Comparison of ENCODE assay signal across 1 cellular context in genomic region chr5:139634541-139634940, GRCh38.
TF ChIP-seq lines count a peak whose summit lies in the region.

No MANE protein-coding gene starts in this region.

TF ChIP-seq in SK-N-SH, 30 proteins besides CTCF, POLR2A, EP300 and RAD21 (continued from another document):
- TF ChIP-seq, protein P1, sequence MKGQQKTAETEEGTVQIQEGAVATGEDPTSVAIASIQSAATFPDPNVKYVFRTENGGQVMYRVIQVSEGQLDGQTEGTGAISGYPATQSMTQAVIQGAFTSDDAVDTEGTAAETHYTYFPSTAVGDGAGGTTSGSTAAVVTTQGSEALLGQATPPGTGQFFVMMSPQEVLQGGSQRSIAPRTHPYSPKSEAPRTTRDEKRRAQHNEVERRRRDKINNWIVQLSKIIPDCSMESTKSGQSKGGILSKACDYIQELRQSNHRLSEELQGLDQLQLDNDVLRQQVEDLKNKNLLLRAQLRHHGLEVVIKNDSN (IDR thresholded peaks at IDR 0.05; ENCODE audit: borderline replicate concordance, low read depth), result no peak
- TF ChIP-seq RCOR1 (IDR thresholded peaks at IDR 0.05; ENCODE audit: low read length) (no peak), POLR2AphosphoS5 (IDR thresholded peaks at IDR 0.05; ENCODE audit: low read depth, low read length) (no peak), MXI1 (IDR thresholded peaks at IDR 0.05; ENCODE audit: low read depth, low read length) (no peak), NFIC (IDR thresholded peaks at IDR 0.05; ENCODE audit: borderline replicate concordance) (no peak)
